ENCODE assay signal across 8 cellular contexts in the genomic region with DNA sequence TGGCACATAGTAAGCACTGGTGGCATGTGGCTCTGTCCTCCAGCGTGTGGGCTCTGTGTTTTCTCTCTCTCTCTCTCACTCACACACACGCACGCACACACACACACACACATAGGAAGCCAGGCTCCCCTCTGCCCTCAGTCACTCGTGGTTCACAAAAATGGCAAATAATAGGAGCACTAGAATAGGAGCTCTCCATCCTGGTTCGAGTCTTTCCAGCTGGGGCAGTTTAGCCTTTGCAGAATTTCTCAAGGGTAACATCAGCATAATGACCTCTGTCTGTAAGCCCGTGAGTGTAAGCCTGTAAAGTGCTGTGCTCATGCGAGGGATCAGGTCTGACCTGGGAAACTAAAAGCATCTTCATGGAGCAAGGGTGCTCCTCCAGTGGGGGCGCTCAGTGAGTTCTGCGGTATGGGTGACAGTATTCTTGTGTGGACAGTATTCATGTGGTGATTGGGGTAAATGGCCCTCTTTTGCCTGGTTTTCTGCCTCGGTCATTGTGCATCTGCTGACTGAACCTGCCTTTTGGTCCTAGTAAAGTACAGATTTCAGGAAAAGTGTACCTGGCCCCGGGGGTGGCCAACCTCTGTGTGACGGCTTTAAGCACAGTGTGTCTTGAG.
DNase-seq lines count a peak whose midpoint lies in the region; ATAC-seq and TF ChIP-seq lines count a peak whose summit lies in the region.

No MANE protein-coding gene starts in this region.

- peaks cover 48% of the 10 kb centered on the region for H3K4me1 Mint-ChIP-seq in stimulated activated effector memory CD8-positive, alpha-beta T cell treated with anti-CD3 and anti-CD28 coated beads, Interleukin-12 subunit alpha, Interleukin-12 subunit beta, amount 100 ng/mL, for 72 hours

- no peak for TF ChIP-seq CTCF in astrocyte of the spinal cord (IDR thresholded peaks at IDR 0.05; ENCODE audit: low read depth, low read length)

- ATAC-seq in stimulated activated effector memory CD8-positive, alpha-beta T cell treated with anti-CD3 and anti-CD28 coated beads, Interleukin-12 subunit alpha, Interleukin-12 subunit beta, amount 100 ng/mL, for 72 hours = peak; percentile 20
- ATAC-seq in GM19328 (IDR thresholded peaks at IDR 0.05; ENCODE audit: unreplicated experiment) = no peak

- DNase-seq in GF-D8 (lab: John Stamatoyannopoulos, UW) = peak; percentile 36
- DNase-seq in NCI-H82 treated with DMSO at 0.1 percent for 48 hours (lab: John Stamatoyannopoulos, UW; ENCODE audit: unreplicated experiment) = peak; percentile 11
- peak; percentile 39 for DNase-seq in astrocyte of the spinal cord (ENCODE audit: low read depth, low spot score)
- DNase-seq in islet precursor cell = peak; percentile 69
- DNase-seq in stimulated activated effector memory CD8-positive, alpha-beta T cell treated with anti-CD3 and anti-CD28 coated beads, Interleukin-12 subunit alpha, Interleukin-12 subunit beta, amount 100 ng/mL, for 72 hours (ENCODE audit: low spot score in 2 of 2) = peak in 1 of 2 donors; percentile 78
- DNase-seq in iPS-NIHi7 (ENCODE audit: extremely low spot score) = no peak
- DNase-seq in NCI-H774 (lab: John Stamatoyannopoulos, UW) = no peak

- peak overlapping the region; percentile 88 for H3K27ac Mint-ChIP-seq in stimulated activated effector memory CD8-positive, alpha-beta T cell treated with anti-CD3 and anti-CD28 coated beads, Interleukin-12 subunit alpha, Interleukin-12 subunit beta, amount 100 ng/mL, for 72 hours

- H3K9me3 Mint-ChIP-seq in stimulated activated effector memory CD8-positive, alpha-beta T cell treated with anti-CD3 and anti-CD28 coated beads, Interleukin-12 subunit alpha, Interleukin-12 subunit beta, amount 100 ng/mL, for 72 hours = no peaks in the 10 kb centered on the region

- H3K4me3 ChIP-seq in astrocyte of the spinal cord (ENCODE audit: low read depth, low read length) = peak overlapping the region; percentile 77

- H3K4me3 Mint-ChIP-seq in stimulated activated effector memory CD8-positive, alpha-beta T cell treated with anti-CD3 and anti-CD28 coated beads, Interleukin-12 subunit alpha, Interleukin-12 subunit beta, amount 100 ng/mL, for 72 hours = peak overlapping the region; percentile 95

- in situ Hi-C loops in astrocyte of the spinal cord (cut with HindIII; ENCODE audit: low sequenced_read_pairs) = no loop called here

- peaks cover 41% of the 10 kb centered on the region for H3K36me3 Mint-ChIP-seq in stimulated activated effector memory CD8-positive, alpha-beta T cell treated with anti-CD3 and anti-CD28 coated beads, Interleukin-12 subunit alpha, Interleukin-12 subunit beta, amount 100 ng/mL, for 72 hours

Comparison
In these comparisons a context has a peak if more than half of its experiments do, and no peak if none do; other contexts are left out.
1. DNase-seq: peak in GF-D8 (single experiment), NCI-H82 treated with DMSO at 0.1 percent for 48 hours (single experiment), astrocyte of the spinal cord (single experiment) and islet precursor cell (single experiment); none in iPS-NIHi7 (single experiment) and NCI-H774 (single experiment).